6 cellular contexts compared by ENCODE assay signal in the genomic region with DNA sequence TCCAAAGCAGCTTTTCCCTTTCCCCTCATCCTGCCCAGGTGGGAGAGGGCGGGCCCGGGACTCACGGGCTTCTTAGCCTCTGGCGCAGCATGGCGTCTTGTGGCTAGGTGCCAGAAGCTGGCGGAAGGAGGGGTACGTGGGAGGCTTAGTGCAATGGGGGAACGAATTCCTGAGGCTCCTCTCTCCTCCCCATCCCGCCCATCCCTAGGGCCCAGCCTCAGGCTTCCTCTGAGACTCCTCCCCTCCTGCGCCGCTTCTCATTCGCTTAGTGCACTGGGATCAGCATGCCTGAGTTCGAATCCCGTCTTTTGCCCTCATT.
"Had no signal": no experiment of that assay in that cellular context is flagged by ENCODE, and none has a peak within 500 bp of the region (broad histone marks: within the 10 kb centered on the region; RNA-seq: fewer than 3 reads in every experiment).

No MANE protein-coding gene starts in this region.

- H3K36me3 Mint-ChIP-seq: activated naive CD4-positive, alpha-beta T cell treated with anti-CD3 and anti-CD28 coated beads, Interleukin-2, amount 10 ng/mL, durations not matched to agents 7 days and 5 days; natural killer cell treated with Interleukin-12 subunit alpha and Interleukin-12 subunit beta and Interleukin-15 and Interleukin-18, amount 100 ng/mL, for 72 hours had no signal

- FAIRE-seq: endometrium, keratinocyte had no signal

- H3K4me1 Mint-ChIP-seq: activated naive CD4-positive, alpha-beta T cell treated with anti-CD3 and anti-CD28 coated beads, Interleukin-2, amount 10 ng/mL, durations not matched to agents 7 days and 5 days; activated T-helper 17 cell treated with anti-CD3 and anti-CD28 coated beads, Interleukin-2, amount 50 U/mL, for 72 hours; stimulated activated naive CD8-positive, alpha-beta T cell treated with anti-CD3 and anti-CD28 coated beads, Interleukin-15, amount 100 ng/mL, for 72 hours had no signal

- ATAC-seq: activated T-helper 17 cell treated with anti-CD3 and anti-CD28 coated beads, Interleukin-2, amount 50 U/mL, for 72 hours; natural killer cell treated with Interleukin-12 subunit alpha and Interleukin-12 subunit beta and Interleukin-15 and Interleukin-18, amount 100 ng/mL, for 72 hours; stimulated activated naive CD8-positive, alpha-beta T cell treated with anti-CD3 and anti-CD28 coated beads, Interleukin-15, amount 100 ng/mL, for 72 hours had no signal

- H3K4me3 Mint-ChIP-seq: activated naive CD4-positive, alpha-beta T cell treated with anti-CD3 and anti-CD28 coated beads, Interleukin-2, amount 10 ng/mL, durations not matched to agents 7 days and 5 days; activated T-helper 17 cell treated with anti-CD3 and anti-CD28 coated beads, Interleukin-2, amount 50 U/mL, for 72 hours; natural killer cell treated with Interleukin-12 subunit alpha and Interleukin-12 subunit beta and Interleukin-15 and Interleukin-18, amount 100 ng/mL, for 72 hours; stimulated activated naive CD8-positive, alpha-beta T cell treated with anti-CD3 and anti-CD28 coated beads, Interleukin-15, amount 100 ng/mL, for 72 hours had no signal

- H3K27ac Mint-ChIP-seq: activated naive CD4-positive, alpha-beta T cell treated with anti-CD3 and anti-CD28 coated beads, Interleukin-2, amount 10 ng/mL, durations not matched to agents 7 days and 5 days; activated T-helper 17 cell treated with anti-CD3 and anti-CD28 coated beads, Interleukin-2, amount 50 U/mL, for 72 hours; natural killer cell treated with Interleukin-12 subunit alpha and Interleukin-12 subunit beta and Interleukin-15 and Interleukin-18, amount 100 ng/mL, for 72 hours had no signal

- H3K9me3 Mint-ChIP-seq: activated naive CD4-positive, alpha-beta T cell treated with anti-CD3 and anti-CD28 coated beads, Interleukin-2, amount 10 ng/mL, durations not matched to agents 7 days and 5 days; activated T-helper 17 cell treated with anti-CD3 and anti-CD28 coated beads, Interleukin-2, amount 50 U/mL, for 72 hours; natural killer cell treated with Interleukin-12 subunit alpha and Interleukin-12 subunit beta and Interleukin-15 and Interleukin-18, amount 100 ng/mL, for 72 hours; stimulated activated naive CD8-positive, alpha-beta T cell treated with anti-CD3 and anti-CD28 coated beads, Interleukin-15, amount 100 ng/mL, for 72 hours had no signal
